In genomic region chr10:87619705-87620104, GRCh38 we compare ENCODE assay signal across 22 cellular contexts. TPM values are rescaled to one million over a fixed set of nuclear protein-coding genes. Genes with fewer than 3 reads are reported as not detected.
DNase-seq lines count a peak whose midpoint lies in the region; ATAC-seq, FAIRE-seq and TF ChIP-seq lines count a peak whose summit lies in the region.
"Had no signal": no experiment of that assay in that cellular context is flagged by ENCODE, and none has a peak within 500 bp of the region (broad histone marks: within the 10 kb centered on the region; RNA-seq: fewer than 3 reads in every experiment).

No MANE protein-coding gene starts in this region.

- TF ChIP-seq CTCF in A549 (IDR thresholded peaks at IDR 0.05), result no peak
- no peak for TF ChIP-seq CTCF in esophagus muscularis mucosa (IDR thresholded peaks at IDR 0.05)
- no peak for TF ChIP-seq CTCF in lung (IDR thresholded peaks at IDR 0.05; ENCODE audit: control extremely low read depth, extremely low read depth)

- H3K4me3 ChIP-seq in A549 (no peak overlapping the region), esophagus muscularis mucosa (no peak overlapping the region), lung (no peak overlapping the region)
- H3K4me3 ChIP-seq: psoas muscle, thoracic aorta had no signal

- TF ChIP-seq POLR2A in A549 (IDR thresholded peaks at IDR 0.05; ENCODE audit: low read length), result no peak
- TF ChIP-seq POLR2A in esophagus muscularis mucosa (IDR thresholded peaks at IDR 0.05; ENCODE audit: low read depth), result no peak

- H3K36me3 ChIP-seq in esophagus muscularis mucosa, result no peaks in the 10 kb centered on the region
- no peaks in the 10 kb centered on the region for H3K36me3 ChIP-seq in lung (ENCODE audit: control insufficient read depth in 2 of 2, insufficient read depth in 2 of 2, low read length in 2 of 2)
- H3K36me3 ChIP-seq: thoracic aorta had no signal

- CTCF ChIA-PET in A549 (lab: Yijun Ruan, JAX), result interaction anchor here (0.6 to 2.4 kb wide), 3 partner anchors 36 to 769 kb away, joined by 3 to 7 read pairs (median 5); no protein-coding TSS in a partner anchor

- H3K4me1 ChIP-seq in A549 (peaks cover 32% of the 10 kb centered on the region), esophagus muscularis mucosa (no peaks in the 10 kb centered on the region), lung (ENCODE audit: control insufficient read depth in 2 of 2, insufficient read depth in 2 of 2, low read length in 2 of 2) (peaks cover 0 to 3% of the 10 kb centered on the region in 2 donors)
- H3K4me1 ChIP-seq: psoas muscle had no signal

- WGBS in A549 (ENCODE audit: missing lambda C conversion rate), result 54% methylated on average over 5 of the region's 5 CpGs
- WGBS in esophagus muscularis mucosa, result 82% methylated on average over 5 of the region's 5 CpGs
- 62 to 78% methylated on average over 5 of the region's 5 CpGs for WGBS in lung, 2 donors

- no peak for ATAC-seq in A549
- ATAC-seq in lung (ENCODE audit: insufficient read depth, low FRiP score), result peak; percentile 70
- no peak for ATAC-seq in GM21390 (IDR thresholded peaks at IDR 0.05; ENCODE audit: unreplicated experiment)
- ATAC-seq: psoas muscle, T-helper 17 cell had no signal

- H3K27me3 ChIP-seq in esophagus muscularis mucosa (no peaks in the 10 kb centered on the region), lung (ENCODE audit: control insufficient read depth, insufficient read depth) (no peaks in the 10 kb centered on the region)

- TF ChIP-seq EP300 in A549 (IDR thresholded peaks at IDR 0.05) (no peak), esophagus muscularis mucosa (IDR thresholded peaks at IDR 0.05) (no peak)

- H3K27ac ChIP-seq in A549 (peak overlapping the region; percentile 58 to 78; a peak in 5 of 6 replicates), esophagus muscularis mucosa (replicated peaks in 1 of 4) (no peak overlapping the region), lung (ENCODE audit: low read depth in 1 of 2, low read length in 1 of 2) (no peak overlapping the region)
- H3K27ac ChIP-seq: psoas muscle, thoracic aorta had no signal

- peak overlapping the region; percentile 63 for H3K4me2 ChIP-seq in A549

- peak in 1 of 2 experiments; percentile 19 for DNase-seq in A549 (ENCODE audit: low read depth in 1 of 2, low spot score in 1 of 2)
- peak; percentile 19 for DNase-seq in GM04504 (ENCODE audit: low read depth)
- peak; percentile 29 for DNase-seq in esophagus muscularis mucosa (ENCODE audit: extremely low spot score)
- DNase-seq in lung (ENCODE audit: low spot score), result peak; percentile 65
- DNase-seq in T-helper 9 cell, result no peak
- DNase-seq in activated CD4-positive, alpha-beta T cell treated with anti-CD3 and anti-CD28 coated beads for 48 hours, result no peak
- DNase-seq in SW480 (ENCODE audit: low spot score), result no peak
- DNase-seq: activated CD8-positive, alpha-beta memory T cell treated with anti-CD3 and anti-CD28 coated beads for 24 hours; CD4-positive, alpha-beta T cell; dermis blood vessel endothelial cell; DMS79; erythroblast; Karpas-422; NCI-H1105; NCI-H524; nephron progenitor cell; psoas muscle; T-helper 17 cell had no signal

- no peak for FAIRE-seq in A549 (lab: Jason Lieb, UNC)
- FAIRE-seq: A204.1, GM19239 had no signal

- intact Hi-C loops in esophagus muscularis mucosa (cut with DNase I), result no loop called here

- TF ChIP-seq RAD21 in A549 (conservative IDR thresholded peaks at IDR 0.05 in 1 of 2, IDR thresholded peaks at IDR 0.05 in 1 of 2), result no peak

- POLR2A ChIA-PET in A549 (lab: Yijun Ruan, JAX), result no interaction called here

- H3K9me3 ChIP-seq in A549 (no peaks in the 10 kb centered on the region), esophagus muscularis mucosa (no peaks in the 10 kb centered on the region), lung (ENCODE audit: control insufficient read depth in 2 of 2, insufficient read depth in 1 of 2, low read length in 1 of 2) (no peaks in the 10 kb centered on the region)
- H3K9me3 ChIP-seq: psoas muscle, thoracic aorta had no signal

TF ChIP-seq in A549, 52 proteins besides CTCF, POLR2A, EP300 and RAD21:
- TF ChIP-seq HMGXB4 (CRISPR knock-in tag; IDR thresholded peaks at IDR 0.05; ENCODE audit: borderline replicate concordance) (no peak), CBX8 (IDR thresholded peaks at IDR 0.05) (no peak)

RNA-seq across cellular contexts. Expression of gene PAPSS2, which starts 40.0 kb away (rescaled TPM):
- polyA plus RNA-seq in A549 (2011; rRNA removed) (27.7 and 37.9 TPM in 2 replicates), A549 (2017; fragmentation: RNase III; extraction: RNeasy Plus Mini Kit Qiagen cat#74134 plus additional on column Dnase treatment) (29.0 to 32.9 TPM (median 32.8 TPM) in 3 replicates), lung (10 to 100 TPM; 29.0 to 62.1 TPM)
- 13.5 and 18.1 TPM in 2 replicates for polyA plus RNA-seq in A549 (2012; cell fraction: cytosol; rRNA removed)
- 10.8 and 14.7 TPM in 2 replicates for polyA plus RNA-seq in A549 (2012; cell fraction: nucleus; rRNA removed)
- polyA minus RNA-seq in A549 (2011; rRNA and poly(A)+ RNA removed), result 19.2 and 22.8 TPM in 2 replicates
- total RNA-seq in esophagus muscularis mucosa (10 to 100 TPM in 3 of 4 donors, 1 to 10 TPM in 1; 9.6 to 16.7 (median 14.9) TPM), lung (100 to 1,000 TPM; 100 to 107 TPM)
- total RNA-seq: CD4-positive, alpha-beta T cell had no signal

Comparison
In these comparisons a context has a peak if more than half of its experiments do, and no peak if none do; other contexts are left out.
1. DNase-seq: peak in GM04504 (single experiment), esophagus muscularis mucosa (single experiment) and lung (single experiment); none in T-helper 9 cell (single experiment), activated CD4-positive, alpha-beta T cell treated with anti-CD3 and anti-CD28 coated beads for 48 hours (single experiment) and SW480 (single experiment).
2. H3K27ac ChIP-seq: peak in A549 (2 of 2); none in esophagus muscularis mucosa (0 of 4) and lung (0 of 2).
3. RNA of gene PAPSS2, which starts 40.0 kb away (total RNA-seq): 100 to 107 TPM in lung; 9.6 to 16.7 TPM in esophagus muscularis mucosa; every median in the first group is over 4 times any median in the second.